In the genomic region with DNA sequence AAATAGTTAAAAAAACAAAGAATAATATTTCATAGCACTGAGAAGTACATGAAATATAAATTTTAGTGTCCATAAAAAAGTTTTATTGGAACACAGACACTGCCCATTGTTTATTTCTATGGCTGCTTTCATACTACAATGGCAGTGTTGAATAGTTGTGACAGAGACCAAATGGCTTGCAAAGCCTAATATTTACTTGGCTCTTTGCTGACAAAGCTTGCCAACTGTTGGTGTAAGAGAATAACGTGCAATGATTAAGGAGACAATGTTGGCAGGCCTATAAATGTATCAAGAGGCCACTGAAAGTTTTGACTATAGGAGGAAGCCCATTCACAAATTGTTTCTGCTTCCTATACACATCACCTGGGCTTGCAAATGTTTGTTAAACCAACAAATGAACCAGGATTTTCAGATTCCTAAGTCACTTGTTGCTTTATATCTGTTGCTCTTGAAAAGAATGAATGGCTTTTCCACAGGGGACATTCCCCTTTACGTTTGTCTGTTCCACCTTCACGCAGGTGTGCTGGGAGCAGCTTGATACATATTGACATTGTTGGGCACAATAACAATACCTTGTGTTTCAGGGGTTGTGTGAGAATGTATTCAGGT, we compare ENCODE assay signal across 1 cellular context.
TF ChIP-seq lines count a peak whose summit lies in the region.

No MANE protein-coding gene starts in this region.

TF ChIP-seq in IMR-90, 13 proteins besides CTCF, POLR2A, EP300 and RAD21:
- TF ChIP-seq, protein P1, sequence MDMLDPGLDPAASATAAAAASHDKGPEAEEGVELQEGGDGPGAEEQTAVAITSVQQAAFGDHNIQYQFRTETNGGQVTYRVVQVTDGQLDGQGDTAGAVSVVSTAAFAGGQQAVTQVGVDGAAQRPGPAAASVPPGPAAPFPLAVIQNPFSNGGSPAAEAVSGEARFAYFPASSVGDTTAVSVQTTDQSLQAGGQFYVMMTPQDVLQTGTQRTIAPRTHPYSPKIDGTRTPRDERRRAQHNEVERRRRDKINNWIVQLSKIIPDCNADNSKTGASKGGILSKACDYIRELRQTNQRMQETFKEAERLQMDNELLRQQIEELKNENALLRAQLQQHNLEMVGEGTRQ (IDR thresholded peaks at IDR 0.05; ENCODE audit: low read depth, low read length): no peak
- no peak for TF ChIP-seq FOS (IDR thresholded peaks at IDR 0.05; ENCODE audit: low read depth, low read length)
- no peak for TF ChIP-seq SMC3 (IDR thresholded peaks at IDR 0.05; ENCODE audit: low read depth, low read length)
- TF ChIP-seq RFX5 (IDR thresholded peaks at IDR 0.05; ENCODE audit: low read depth, low read length): no peak
- TF ChIP-seq MAFK (IDR thresholded peaks at IDR 0.05; ENCODE audit: low read depth, low read length): no peak
- no peak for TF ChIP-seq RCOR1 (IDR thresholded peaks at IDR 0.05; ENCODE audit: insufficient replicate concordance, low read length)
- TF ChIP-seq, protein P2, sequence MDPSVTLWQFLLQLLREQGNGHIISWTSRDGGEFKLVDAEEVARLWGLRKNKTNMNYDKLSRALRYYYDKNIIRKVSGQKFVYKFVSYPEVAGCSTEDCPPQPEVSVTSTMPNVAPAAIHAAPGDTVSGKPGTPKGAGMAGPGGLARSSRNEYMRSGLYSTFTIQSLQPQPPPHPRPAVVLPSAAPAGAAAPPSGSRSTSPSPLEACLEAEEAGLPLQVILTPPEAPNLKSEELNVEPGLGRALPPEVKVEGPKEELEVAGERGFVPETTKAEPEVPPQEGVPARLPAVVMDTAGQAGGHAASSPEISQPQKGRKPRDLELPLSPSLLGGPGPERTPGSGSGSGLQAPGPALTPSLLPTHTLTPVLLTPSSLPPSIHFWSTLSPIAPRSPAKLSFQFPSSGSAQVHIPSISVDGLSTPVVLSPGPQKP (IDR thresholded peaks at IDR 0.05; ENCODE audit: borderline replicate concordance, low read depth, low read length): no peak
- no peak for TF ChIP-seq NFE2L2 (IDR thresholded peaks at IDR 0.05; ENCODE audit: low read depth, low read length)
- no peak for TF ChIP-seq MAZ (IDR thresholded peaks at IDR 0.05; ENCODE audit: borderline replicate concordance, low read depth, low read length)
- no peak for TF ChIP-seq BHLHE40 (IDR thresholded peaks at IDR 0.05; ENCODE audit: low read depth, low read length)
- TF ChIP-seq CEBPB (IDR thresholded peaks at IDR 0.05; ENCODE audit: low read depth, low read length): no peak
